ENCODE assay signal across 19 cellular contexts in genomic region chr16:23979982-23980381, GRCh38.
DNase-seq lines count a peak whose midpoint lies in the region; ATAC-seq, FAIRE-seq and TF ChIP-seq lines count a peak whose summit lies in the region.
"Had no signal": no experiment of that assay in that cellular context is flagged by ENCODE, and none has a peak within 500 bp of the region (broad histone marks: within the 10 kb centered on the region; RNA-seq: fewer than 3 reads in every experiment).

No MANE protein-coding gene starts in this region.

- CTCF ChIA-PET in activated CD8-positive, alpha-beta T cell treated with anti-CD3 and anti-CD28 coated beads for 36 hours (lab: Charles Lee) = interaction anchor here (0.9 to 1.1 kb wide), 2 partner anchors 14 to 176 kb away, joined by 3 read pairs; no protein-coding TSS in a partner anchor
- CTCF ChIA-PET in activated CD8-positive, alpha-beta T cell treated with anti-CD3 and anti-CD28 coated beads, Interleukin-2, amount 10 ng/mL, durations not matched to agents 7 days and 5 days (lab: Charles Lee) = interaction anchor here (0.7 to 1.5 kb wide), 2 partner anchors 30 to 61 kb away, joined by 3 to 5 read pairs; no protein-coding TSS in a partner anchor

- H3K4me3 Mint-ChIP-seq in activated CD8-positive, alpha-beta T cell treated with anti-CD3 and anti-CD28 coated beads for 36 hours = no peak overlapping the region
- no peak overlapping the region for H3K4me3 Mint-ChIP-seq in activated CD8-positive, alpha-beta T cell treated with anti-CD3 and anti-CD28 coated beads, Interleukin-2, amount 10 ng/mL, durations not matched to agents 7 days and 5 days
- H3K4me3 Mint-ChIP-seq in naive B cell = no peak overlapping the region
- H3K4me3 Mint-ChIP-seq: CD4-positive, alpha-beta T cell; HFFc6 had no signal

- no peak for TF ChIP-seq CTCF in activated CD8-positive, alpha-beta T cell treated with anti-CD3 and anti-CD28 coated beads for 36 hours (IDR thresholded peaks at IDR 0.05)

- POLR2A ChIA-PET in activated CD8-positive, alpha-beta T cell treated with anti-CD3 and anti-CD28 coated beads for 36 hours (lab: Charles Lee) = no interaction called here
- POLR2A ChIA-PET in activated CD8-positive, alpha-beta T cell treated with anti-CD3 and anti-CD28 coated beads, Interleukin-2, amount 10 ng/mL, durations not matched to agents 7 days and 5 days (lab: Charles Lee) = no interaction called here

- no peaks in the 10 kb centered on the region for H3K36me3 ChIP-seq in SK-N-MC (ENCODE audit: insufficient read depth, low read length)

- no peak overlapping the region for H3K27ac Mint-ChIP-seq in activated CD8-positive, alpha-beta T cell treated with anti-CD3 and anti-CD28 coated beads for 36 hours
- no peak overlapping the region for H3K27ac Mint-ChIP-seq in activated CD8-positive, alpha-beta T cell treated with anti-CD3 and anti-CD28 coated beads, Interleukin-2, amount 10 ng/mL, durations not matched to agents 7 days and 5 days
- H3K27ac Mint-ChIP-seq in naive B cell = peak overlapping the region in 5 of 6 donors; percentile 37 to 79 (median 54)
- H3K27ac Mint-ChIP-seq: HFFc6 had no signal

- peak; percentile 24 for DNase-seq in activated CD8-positive, alpha-beta T cell treated with anti-CD3 and anti-CD28 coated beads for 36 hours
- no peak for DNase-seq in activated CD8-positive, alpha-beta T cell treated with anti-CD3 and anti-CD28 coated beads, Interleukin-2, amount 10 ng/mL, durations not matched to agents 7 days and 5 days
- no peak for DNase-seq in SK-N-MC (ENCODE audit: low read depth, low spot score)
- DNase-seq in naive B cell = no peak
- no peak for DNase-seq in stimulated activated naive CD8-positive, alpha-beta T cell treated with anti-CD3 and anti-CD28 coated beads, Interleukin-15, Interleukin-2, amounts not matched to agents 100 U/mL and 50 U/mL, for 24 hours
- no peak for DNase-seq in stimulated activated CD4-positive, alpha-beta T cell treated with anti-CD3 and anti-CD28 coated beads, Interleukin-15, amount 100 ng/mL, for 24 hours
- DNase-seq in mesenteric fat pad (ENCODE audit: low spot score) = no peak
- DNase-seq in frontal cortex (ENCODE audit: low spot score in 2 of 2) = no peak
- DNase-seq: 8988T; C1 segment of cervical spinal cord; CD4-positive, alpha-beta T cell; DMS79; EL; HCEC 1CT; HFFc6 had no signal

- H3K27me3 Mint-ChIP-seq in activated CD8-positive, alpha-beta T cell treated with anti-CD3 and anti-CD28 coated beads for 36 hours = no peaks in the 10 kb centered on the region
- no peaks in the 10 kb centered on the region for H3K27me3 Mint-ChIP-seq in activated CD8-positive, alpha-beta T cell treated with anti-CD3 and anti-CD28 coated beads, Interleukin-2, amount 10 ng/mL, durations not matched to agents 7 days and 5 days (ENCODE audit: low read depth)
- H3K27me3 Mint-ChIP-seq in naive B cell = no peaks in the 10 kb centered on the region
- H3K27me3 Mint-ChIP-seq: CD4-positive, alpha-beta T cell had no signal

- H3K9me3 ChIP-seq in SK-N-MC (ENCODE audit: low read depth, low read length) = no peaks in the 10 kb centered on the region

- H3K9ac ChIP-seq in SK-N-MC (ENCODE audit: insufficient read length) = no peak overlapping the region

- H3K36me3 Mint-ChIP-seq in activated CD8-positive, alpha-beta T cell treated with anti-CD3 and anti-CD28 coated beads for 36 hours (ENCODE audit: low read depth) = peaks cover 10% of the 10 kb centered on the region
- peaks cover 15% of the 10 kb centered on the region for H3K36me3 Mint-ChIP-seq in activated CD8-positive, alpha-beta T cell treated with anti-CD3 and anti-CD28 coated beads, Interleukin-2, amount 10 ng/mL, durations not matched to agents 7 days and 5 days (ENCODE audit: low read depth)
- H3K36me3 Mint-ChIP-seq in naive B cell = peaks cover 8 to 16% of the 10 kb centered on the region in 2 donors

- no peaks in the 10 kb centered on the region for H3K9me3 Mint-ChIP-seq in activated CD8-positive, alpha-beta T cell treated with anti-CD3 and anti-CD28 coated beads for 36 hours
- no peaks in the 10 kb centered on the region for H3K9me3 Mint-ChIP-seq in activated CD8-positive, alpha-beta T cell treated with anti-CD3 and anti-CD28 coated beads, Interleukin-2, amount 10 ng/mL, durations not matched to agents 7 days and 5 days (ENCODE audit: insufficient read depth)
- H3K9me3 Mint-ChIP-seq in naive B cell = peaks cover 0 to 1% (median 0%) of the 10 kb centered on the region in 7 donors
- H3K9me3 Mint-ChIP-seq: CD4-positive, alpha-beta T cell had no signal

- FAIRE-seq in frontal cortex (lab: Jason Lieb, UNC) = no peak
- FAIRE-seq: G401.6, GM12892, GM19239, H1 had no signal

- peak overlapping the region; percentile 62 for H3K27ac ChIP-seq in SK-N-MC

- peaks cover 41% of the 10 kb centered on the region for H3K4me1 Mint-ChIP-seq in activated CD8-positive, alpha-beta T cell treated with anti-CD3 and anti-CD28 coated beads for 36 hours (ENCODE audit: low read depth)
- H3K4me1 Mint-ChIP-seq in activated CD8-positive, alpha-beta T cell treated with anti-CD3 and anti-CD28 coated beads, Interleukin-2, amount 10 ng/mL, durations not matched to agents 7 days and 5 days (ENCODE audit: low read depth) = peaks cover 23% of the 10 kb centered on the region
- peaks cover 63 to 83% (median 77%) of the 10 kb centered on the region in 3 donors for H3K4me1 Mint-ChIP-seq in naive B cell

- H3K4me3 ChIP-seq in SK-N-MC = no peak overlapping the region

- ATAC-seq in activated CD8-positive, alpha-beta T cell treated with anti-CD3 and anti-CD28 coated beads for 36 hours = peak; percentile 52
- ATAC-seq in activated CD8-positive, alpha-beta T cell treated with anti-CD3 and anti-CD28 coated beads, Interleukin-2, amount 10 ng/mL, durations not matched to agents 7 days and 5 days = no peak
- no peak for ATAC-seq in naive B cell (ENCODE audit: low read depth in 2 of 2)
- peak; percentile 67 for ATAC-seq in stimulated activated naive CD8-positive, alpha-beta T cell treated with anti-CD3 and anti-CD28 coated beads, Interleukin-15, Interleukin-2, amounts not matched to agents 100 U/mL and 50 U/mL, for 24 hours

- intact Hi-C loops in activated CD8-positive, alpha-beta T cell treated with anti-CD3 and anti-CD28 coated beads for 36 hours (cut with micrococcal nuclease) = no loop called here

Comparison
In these comparisons a context has a peak if more than half of its experiments do, and no peak if none do; other contexts are left out.
1. ATAC-seq: peak in activated CD8-positive, alpha-beta T cell treated with anti-CD3 and anti-CD28 coated beads for 36 hours (single experiment) and stimulated activated naive CD8-positive, alpha-beta T cell treated with anti-CD3 and anti-CD28 coated beads, Interleukin-15, Interleukin-2, amounts not matched to agents 100 U/mL and 50 U/mL, for 24 hours (single experiment); none in activated CD8-positive, alpha-beta T cell treated with anti-CD3 and anti-CD28 coated beads, Interleukin-2, amount 10 ng/mL, durations not matched to agents 7 days and 5 days (single experiment) and naive B cell (0 of 2).
2. H3K27ac Mint-ChIP-seq: peak in naive B cell (5 of 6); none in activated CD8-positive, alpha-beta T cell treated with anti-CD3 and anti-CD28 coated beads for 36 hours (single experiment) and activated CD8-positive, alpha-beta T cell treated with anti-CD3 and anti-CD28 coated beads, Interleukin-2, amount 10 ng/mL, durations not matched to agents 7 days and 5 days (single experiment).